In genomic region chr12:63264629-63265028, GRCh38 we compare ENCODE assay signal across 4 cellular contexts.
"Had no signal": no experiment of that assay in that cellular context is flagged by ENCODE, and none has a peak within 500 bp of the region (broad histone marks: within the 10 kb centered on the region; RNA-seq: fewer than 3 reads in every experiment).

No MANE protein-coding gene starts in this region.

- ATAC-seq: GM23338, HCT116 had no signal

- H3K36me3 ChIP-seq: HAP-1 had no signal

- H3K4me1 ChIP-seq: HAP-1 had no signal

- H3K27ac ChIP-seq: GM23248 had no signal

- H3K4me3 ChIP-seq: GM23248, GM23338, HAP-1 had no signal

- H3K9me3 ChIP-seq: HAP-1 had no signal
